ENCODE assay signal across 21 cellular contexts in genomic region chr1:193766329-193766728, GRCh38.
"Had no signal": no experiment of that assay in that cellular context is flagged by ENCODE, and none has a peak within 500 bp of the region (broad histone marks: within the 10 kb centered on the region; RNA-seq: fewer than 3 reads in every experiment).

No MANE protein-coding gene starts in this region.

- H3K27me3 ChIP-seq: body of pancreas, pancreas, stomach, upper lobe of left lung had no signal

- FAIRE-seq: pancreas had no signal

- H3K9me3 Mint-ChIP-seq: activated CD4-positive, alpha-beta T cell treated with anti-CD3 and anti-CD28 coated beads, Interleukin-2, amount 10 ng/mL, durations not matched to agents 24 days and 14 days; activated naive CD4-positive, alpha-beta T cell treated with anti-CD3 and anti-CD28 coated beads for 36 hours; activated T-cell treated with anti-CD3 and anti-CD28 coated beads, Interleukin-2, amount 50 U/mL, for 24 hours; activated T-helper 2 cell treated with anti-CD3 and anti-CD28 coated beads, Interferon-gamma antibody, Interleukin-2, Interleukin-4, amounts not matched to agents 10 μg/mL and 5 μg/mL and 100 μg/mL, durations not matched to agents 14 hours and 24 hours and 36 hours; naive thymus-derived CD8-positive, alpha-beta T cell; stimulated activated effector memory CD8-positive, alpha-beta T cell treated with anti-CD3 and anti-CD28 coated beads, Interleukin-12 subunit alpha, Interleukin-12 subunit beta, amount 100 ng/mL, for 72 hours had no signal

- H3K27me3 Mint-ChIP-seq: activated CD4-positive, alpha-beta T cell treated with anti-CD3 and anti-CD28 coated beads, Interleukin-2, amount 10 ng/mL, durations not matched to agents 24 days and 14 days; activated T-cell treated with anti-CD3 and anti-CD28 coated beads, Interleukin-2, amount 50 U/mL, for 24 hours; naive thymus-derived CD8-positive, alpha-beta T cell had no signal

- H3K4me1 ChIP-seq: stomach had no signal

- H3K27ac ChIP-seq: body of pancreas, pancreas, stomach, upper lobe of left lung had no signal

- DNase-seq: activated CD4-positive, alpha-beta T cell treated with anti-CD3 and anti-CD28 coated beads, Interleukin-2, amount 10 ng/mL, durations not matched to agents 24 days and 14 days; activated CD8-positive, alpha-beta T cell treated with anti-CD3 and anti-CD28 coated beads, Interleukin-2, amount 10 ng/mL, durations not matched to agents 7 days and 5 days; activated naive CD4-positive, alpha-beta T cell treated with anti-CD3 and anti-CD28 coated beads for 36 hours; activated T-cell treated with anti-CD3 and anti-CD28 coated beads, Interleukin-2, amount 50 U/mL, for 24 hours; body of pancreas; dermis blood vessel endothelial cell; foreskin melanocyte; glutamatergic neuron; hippocampal formation; kidney glomerular epithelial cell; mesenchymal stem cell; naive thymus-derived CD8-positive, alpha-beta T cell; pancreas; stimulated activated CD4-positive, alpha-beta T cell treated with anti-CD3 and anti-CD28 coated beads, Interleukin-4, amount 100 ng/mL, for 24 hours; stomach; T-helper 9 cell; upper lobe of left lung had no signal

- H3K27ac Mint-ChIP-seq: activated CD4-positive, alpha-beta T cell treated with anti-CD3 and anti-CD28 coated beads, Interleukin-2, amount 10 ng/mL, durations not matched to agents 24 days and 14 days; activated CD8-positive, alpha-beta T cell treated with anti-CD3 and anti-CD28 coated beads, Interleukin-2, amount 10 ng/mL, durations not matched to agents 7 days and 5 days; activated naive CD4-positive, alpha-beta T cell treated with anti-CD3 and anti-CD28 coated beads for 36 hours; activated T-cell treated with anti-CD3 and anti-CD28 coated beads, Interleukin-2, amount 50 U/mL, for 24 hours; activated T-helper 2 cell treated with anti-CD3 and anti-CD28 coated beads, Interferon-gamma antibody, Interleukin-2, Interleukin-4, amounts not matched to agents 10 μg/mL and 5 μg/mL and 100 μg/mL, durations not matched to agents 14 hours and 24 hours and 36 hours; naive thymus-derived CD8-positive, alpha-beta T cell; stimulated activated effector memory CD8-positive, alpha-beta T cell treated with anti-CD3 and anti-CD28 coated beads, Interleukin-12 subunit alpha, Interleukin-12 subunit beta, amount 100 ng/mL, for 72 hours had no signal

- H3K36me3 ChIP-seq: pancreas, stomach, upper lobe of left lung had no signal

- H3K9me3 ChIP-seq: body of pancreas, pancreas, stomach, upper lobe of left lung had no signal

- H3K36me3 Mint-ChIP-seq: naive thymus-derived CD8-positive, alpha-beta T cell; stimulated activated effector memory CD8-positive, alpha-beta T cell treated with anti-CD3 and anti-CD28 coated beads, Interleukin-12 subunit alpha, Interleukin-12 subunit beta, amount 100 ng/mL, for 72 hours had no signal

- H3K4me1 Mint-ChIP-seq: naive thymus-derived CD8-positive, alpha-beta T cell had no signal

- ATAC-seq: activated CD8-positive, alpha-beta T cell treated with anti-CD3 and anti-CD28 coated beads, Interleukin-2, amount 10 ng/mL, durations not matched to agents 7 days and 5 days; body of pancreas; naive thymus-derived CD8-positive, alpha-beta T cell; pancreas; sciatic nerve; stimulated activated effector memory CD8-positive, alpha-beta T cell treated with anti-CD3 and anti-CD28 coated beads, Interleukin-12 subunit alpha, Interleukin-12 subunit beta, amount 100 ng/mL, for 72 hours had no signal

- H3K4me3 ChIP-seq: body of pancreas, pancreas, smooth muscle cell, stomach, upper lobe of left lung had no signal

- H3K4me3 Mint-ChIP-seq: activated CD4-positive, alpha-beta T cell treated with anti-CD3 and anti-CD28 coated beads, Interleukin-2, amount 10 ng/mL, durations not matched to agents 24 days and 14 days; activated CD8-positive, alpha-beta T cell treated with anti-CD3 and anti-CD28 coated beads, Interleukin-2, amount 10 ng/mL, durations not matched to agents 7 days and 5 days; activated naive CD4-positive, alpha-beta T cell treated with anti-CD3 and anti-CD28 coated beads for 36 hours; activated T-cell treated with anti-CD3 and anti-CD28 coated beads, Interleukin-2, amount 50 U/mL, for 24 hours; naive thymus-derived CD8-positive, alpha-beta T cell; stimulated activated effector memory CD8-positive, alpha-beta T cell treated with anti-CD3 and anti-CD28 coated beads, Interleukin-12 subunit alpha, Interleukin-12 subunit beta, amount 100 ng/mL, for 72 hours had no signal
